Comparison of ENCODE assay signal across 1 cellular context in the genomic region with DNA sequence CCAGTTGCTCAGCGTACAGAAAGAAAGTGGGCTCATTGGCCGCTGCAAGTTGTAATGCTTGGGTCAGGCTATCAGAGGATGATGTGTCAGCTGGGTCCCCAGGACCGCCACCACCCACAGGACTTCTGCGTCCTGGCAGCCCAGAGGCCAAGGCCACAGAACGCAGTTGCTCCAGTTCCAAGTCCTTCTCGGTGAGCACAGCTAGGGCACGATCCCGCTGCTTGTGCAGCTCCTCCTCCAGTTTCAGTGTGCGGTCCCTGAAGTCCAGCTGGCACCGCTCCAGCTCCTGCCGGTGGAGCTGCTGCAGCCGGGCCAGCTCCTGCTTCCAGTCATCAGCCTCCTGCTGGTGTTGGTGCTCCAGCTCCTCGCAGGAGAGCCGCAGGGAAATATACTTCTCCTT.
TF ChIP-seq lines count a peak whose summit lies in the region.

No MANE protein-coding gene starts in this region.

TF ChIP-seq in liver, 16 proteins besides CTCF, POLR2A, EP300 and RAD21 (continued from another document):
- no peak for TF ChIP-seq REST (IDR thresholded peaks at IDR 0.05)
- no peak for TF ChIP-seq TAF1 (conservative IDR thresholded peaks at IDR 0.05)
- TF ChIP-seq YY1 (IDR thresholded peaks at IDR 0.05), result no peak
- TF ChIP-seq GABPA (IDR thresholded peaks at IDR 0.05 in 1 of 2, conservative IDR thresholded peaks at IDR 0.05 in 1 of 2), result no peak
- TF ChIP-seq JUND (IDR thresholded peaks at IDR 0.05), result no peak
- no peak for TF ChIP-seq FOXA2 (IDR thresholded peaks at IDR 0.05)
